ENCODE assay signal across 8 cellular contexts in genomic region chr4:162458051-162458450, GRCh38.
"Had no signal": no experiment of that assay in that cellular context is flagged by ENCODE, and none has a peak within 500 bp of the region (broad histone marks: within the 10 kb centered on the region; RNA-seq: fewer than 3 reads in every experiment).

No MANE protein-coding gene starts in this region.

- H3K27ac ChIP-seq: GM23248 had no signal

- DNase-seq: GM23248, GOT3, H7, H9, HCEC 1CT, HFFc6 had no signal

- H3K9me3 ChIP-seq: HAP-1 had no signal

- H3K36me3 ChIP-seq: HAP-1 had no signal

- H3K4me3 ChIP-seq: GM23248, GM23338, HAP-1 had no signal

- H3K4me1 ChIP-seq: HAP-1 had no signal
